In genomic region chr3:49684453-49684852, GRCh38 we compare ENCODE assay signal across 6 cellular contexts. TPM values are rescaled to one million over a fixed set of nuclear protein-coding genes. Genes with fewer than 3 reads are reported as not detected.
"Had no signal": no experiment of that assay in that cellular context is flagged by ENCODE, and none has a peak within 500 bp of the region (broad histone marks: within the 10 kb centered on the region; RNA-seq: fewer than 3 reads in every experiment).

No MANE protein-coding gene starts in this region.

RNA-seq across cellular contexts. Expression of gene AMIGO3, which starts 35.0 kb away (rescaled TPM):
- total RNA-seq: esophagus mucosa, kidney epithelial cell, left ventricle myocardium superior, lower lobe of right lung, mesenteric fat pad, mucosa of descending colon had no signal
